Comparison of ENCODE assay signal across 8 cellular contexts in the genomic region with DNA sequence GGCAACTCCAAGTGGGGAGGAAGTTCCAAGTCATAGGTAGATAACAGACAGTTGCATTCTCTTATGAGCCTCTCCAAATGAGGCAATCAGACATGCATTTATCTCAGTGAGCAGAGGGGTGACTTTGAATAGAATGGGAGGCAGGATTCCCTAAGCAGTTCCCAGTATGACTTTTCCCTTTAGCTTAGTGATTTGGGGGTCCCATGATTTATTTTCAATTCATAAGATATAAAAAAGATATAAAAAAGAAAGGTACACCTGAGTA. TPM values are rescaled to one million over a fixed set of nuclear protein-coding genes. Genes with fewer than 3 reads are reported as not detected.
DNase-seq lines count a peak whose midpoint lies in the region; ATAC-seq, FAIRE-seq and TF ChIP-seq lines count a peak whose summit lies in the region.

No MANE protein-coding gene starts in this region.

- DNase-seq in HL-60 (ENCODE audit: low read depth in 1 of 2, low spot score in 1 of 2): no peak
- DNase-seq in K562 (ENCODE audit: extremely low read depth in 1 of 4, low spot score in 3 of 4): peak in 1 of 4 experiments; percentile 47
- no peak for DNase-seq in mesendoderm
- DNase-seq in Ammon's horn (ENCODE audit: low spot score): no peak
- no peak for DNase-seq in HCEC 1CT
- DNase-seq in foreskin melanocyte: no peak
- DNase-seq in NCI-H1092 (lab: John Stamatoyannopoulos, UW): no peak

- H3K4me1 ChIP-seq in K562 (replicated peaks in 1 of 2; ENCODE audit: control insufficient read depth in 2 of 2, insufficient read depth in 2 of 2, low read length in 2 of 2) (peaks cover 2 to 3% of the 10 kb centered on the region in 2 experiments; a peak in 3 of 5 replicates), mesendoderm (ENCODE audit: control insufficient read depth, low read depth, low read length) (no peaks in the 10 kb centered on the region)

- no peak overlapping the region for H2AK5ac ChIP-seq in mesendoderm (ENCODE audit: low read length)

- TSS peak; percentile 76 for BruUV-seq in K562 (replicated peaks; lab: Mats Ljungman, UMichigan)

- no peak overlapping the region for H2BK5ac ChIP-seq in mesendoderm (ENCODE audit: low read length)

- H3K9ac ChIP-seq in K562 (ENCODE audit: insufficient read depth in 1 of 2, low read depth in 2 of 2, low read length in 2 of 2): peak overlapping the region; percentile 36 to 91; a peak in 2 of 4 replicates
- peak overlapping the region; percentile 80 for H3K9ac ChIP-seq in mesendoderm (ENCODE audit: low read length)

- no peak overlapping the region for H2BK15ac ChIP-seq in mesendoderm (replicated peaks; ENCODE audit: low read depth)

- CTCF ChIA-PET in K562 (lab: Yijun Ruan, JAX; ENCODE audit: low intra/inter-chr PET ratio): no interaction called here

- TF ChIP-seq EP300 in K562 (IDR thresholded peaks at IDR 0.05; ENCODE audit: low read length): no peak

- ATAC-seq in K562: 0 out of 3 replicates have a peak, but pooled peaks have one; percentile 7

- no peak overlapping the region for H4K5ac ChIP-seq in mesendoderm (ENCODE audit: low read length)

- H3K4me3 ChIP-seq in HL-60 (replicated peaks; ENCODE audit: insufficient read depth, low read length) (peak overlapping the region; percentile 81), K562 (peak overlapping the region; percentile 87), mesendoderm (ENCODE audit: low read length) (no peak overlapping the region)

- FAIRE-seq in K562 (lab: Jason Lieb, UNC): no peak

- TF ChIP-seq CTCF in 22Rv1 (IDR thresholded peaks at IDR 0.05) (no peak), HL-60 (IDR thresholded peaks at IDR 0.05; ENCODE audit: insufficient read depth, low read length) (no peak), K562 (IDR thresholded peaks at IDR 0.05 in 2 of 3, conservative IDR thresholded peaks at IDR 0.05 in 1 of 3; ENCODE audit: insufficient read depth in 2 of 3, low read depth in 1 of 3, low read length in 3 of 3) (no peak)

- H2BK120ac ChIP-seq in mesendoderm (ENCODE audit: low read depth, low read length): no peak overlapping the region

- in situ Hi-C loops in K562 (cut with MboI): no loop called here

- no peak for TF ChIP-seq POLR2A in K562 (conservative IDR thresholded peaks at IDR 0.05)

- H3K4me2 ChIP-seq in K562 (ENCODE audit: insufficient read depth, low read length) (peak overlapping the region; percentile 90), mesendoderm (ENCODE audit: low read length) (peak overlapping the region; percentile 12)

- H3K9me1 ChIP-seq in K562 (ENCODE audit: control insufficient read depth, insufficient read depth, low read length): no peaks in the 10 kb centered on the region

- H3K27ac ChIP-seq in 22Rv1 (peak overlapping the region; percentile 78), HL-60 (replicated peaks) (peak overlapping the region; percentile 85), K562 (ENCODE audit: extremely low read depth, low read depth, low read length) (peak overlapping the region; percentile 97), mesendoderm (ENCODE audit: low read depth, low read length) (peak overlapping the region; percentile 20)

- no peaks in the 10 kb centered on the region for H3K79me1 ChIP-seq in mesendoderm (ENCODE audit: low read length)

- no peak overlapping the region for H3K18ac ChIP-seq in mesendoderm (ENCODE audit: low read length)

- POLR2A ChIA-PET in K562 (lab: Yijun Ruan, JAX): interaction anchor here (0.8 kb wide), 1 partner anchor 60 kb away, joined by 3 read pairs; no protein-coding TSS in a partner anchor

- no peak overlapping the region for H4K8ac ChIP-seq in mesendoderm (ENCODE audit: low read depth, low read length)

- no peak overlapping the region for H3K23ac ChIP-seq in mesendoderm (ENCODE audit: low read length)

- peak overlapping the region; percentile 20; the same call in 1 of the 2 replicates for H2AFZ ChIP-seq in K562 (ENCODE audit: low read depth, low read length)

- H3K4ac ChIP-seq in mesendoderm (ENCODE audit: low read depth, low read length): no peak overlapping the region

- no peak for TF ChIP-seq RAD21 in K562 (CRISPR knock-in tag; conservative IDR thresholded peaks at IDR 0.05 in 1 of 2, IDR thresholded peaks at IDR 0.05 in 1 of 2)

- H3K36me3 ChIP-seq in K562 (ENCODE audit: control insufficient read depth, insufficient read depth, low read length) (peaks cover 12% of the 10 kb centered on the region; the same call in 1 of the 3 replicates), mesendoderm (ENCODE audit: control insufficient read depth, insufficient read depth, low read length) (no peaks in the 10 kb centered on the region)

- H3K27me3 ChIP-seq in HL-60 (ENCODE audit: insufficient read depth, poor library complexity, severe bottlenecking) (no peaks in the 10 kb centered on the region), K562 (ENCODE audit: control insufficient read depth in 2 of 2, insufficient read depth in 2 of 2, low read length in 2 of 2) (no peaks in the 10 kb centered on the region), mesendoderm (ENCODE audit: insufficient read depth, low read length, poor library complexity) (no peaks in the 10 kb centered on the region)

- H3K9me3 ChIP-seq in K562 (replicated peaks; ENCODE audit: control insufficient read depth, insufficient read depth, low read depth, low read length): no peaks in the 10 kb centered on the region

- H3K79me2 ChIP-seq in K562 (ENCODE audit: control insufficient read depth, insufficient read depth, low read length) (peaks cover 40% of the 10 kb centered on the region), mesendoderm (ENCODE audit: control insufficient read depth, insufficient read depth, low read length) (no peaks in the 10 kb centered on the region)

- intact Hi-C loops in K562 (cut with micrococcal nuclease): loop anchor here (5.0 to 10.0 kb wide), 3 partner anchors 377 to 1003 kb away; a partner anchor contains a TSS

- H3K56ac ChIP-seq in mesendoderm (ENCODE audit: low read length): peak overlapping the region; percentile 47

- no peaks in the 10 kb centered on the region for H4K20me1 ChIP-seq in K562 (replicated peaks; ENCODE audit: control insufficient read depth, insufficient read depth, low read length)

RNA-seq across cellular contexts. Expression of a gene that starts 0.8 kb away (rescaled TPM):
- total RNA-seq in K562 (2011; cell fraction: chromatin; rRNA removed; ENCODE audit: low replicate concordance): 7.8 and 28.7 TPM in 2 replicates
- 5.3 and 7.9 TPM in 2 replicates for total RNA-seq in K562 (2011; cell fraction: nucleolus; rRNA removed)
- 12.2 and 17.6 TPM in 2 replicates for total RNA-seq in K562 (2011; cell fraction: nucleoplasm; rRNA removed)
- total RNA-seq in K562 (2014; rRNA removed): 10.9 TPM in 2 replicates
- total RNA-seq in K562 (2014; rRNA removed; fragmentation: Illumina TruSeq; extraction: Trizol): 18.9 and 22.9 TPM in 2 replicates
- total RNA-seq in K562 (2015; rRNA removed; fragmentation: Illumina TruSeq; extraction: Trizol): 16.4 and 18.3 TPM in 2 replicates
- 15.8 and 16.2 TPM in 2 replicates for total RNA-seq in K562 (2021)
- 18.1 and 18.9 TPM in 2 replicates for polyA plus RNA-seq in K562 (2011; rRNA removed)
- 1.7 and 5.8 TPM in 2 replicates for polyA plus RNA-seq in K562 (2011; cell fraction: cytosol; rRNA removed)
- 13.4 and 26.5 TPM in 2 replicates for polyA plus RNA-seq in K562 (2011; cell fraction: nucleus; rRNA removed)
- 12.1 and 18.9 TPM in 2 replicates for polyA plus RNA-seq in K562 (2012)
- polyA plus RNA-seq in K562 (2014; fragmentation: Illumina TruSeq; extraction: Trizol): 18.8 and 20.8 TPM in 2 replicates
- polyA plus RNA-seq in K562 (2014; fragmentation: Nextera tagmentation; extraction: Ambion mirVana): 10 to 100 TPM; 21.3 to 23.1 TPM
- 12.5 and 12.6 TPM in 2 replicates for polyA plus RNA-seq in K562 (2014; rRNA removed)
- 14.2 and 20.2 TPM in 2 replicates for polyA minus RNA-seq in K562 (2011; rRNA and poly(A)+ RNA removed)
- 7.1 and 9.8 TPM in 2 replicates for polyA minus RNA-seq in K562 (2011; cell fraction: cytosol; rRNA and poly(A)+ RNA removed)
- polyA minus RNA-seq in K562 (2011; cell fraction: nucleus; rRNA and poly(A)+ RNA removed): 8.9 and 20.4 TPM in 2 replicates
- polyA plus RNA-seq in mesendoderm (2013, experiment 1 of 2): 13.7 TPM
- 14.5 TPM for polyA plus RNA-seq in mesendoderm (2013, experiment 2 of 2)

RNA-seq across cellular contexts. Expression of a gene that starts 42.1 kb away (rescaled TPM):
- not detected in 2 replicates for total RNA-seq in K562 (2011; cell fraction: chromatin; rRNA removed; ENCODE audit: low replicate concordance)
- total RNA-seq in K562 (2011; cell fraction: nucleolus; rRNA removed): not detected in 2 replicates
- total RNA-seq in K562 (2011; cell fraction: nucleoplasm; rRNA removed): not detected in 2 replicates
- total RNA-seq in K562 (2014; rRNA removed): not detected in 2 replicates
- not detected in 2 replicates for total RNA-seq in K562 (2014; rRNA removed; fragmentation: Illumina TruSeq; extraction: Trizol)
- total RNA-seq in K562 (2015; rRNA removed; fragmentation: Illumina TruSeq; extraction: Trizol): not detected in 2 replicates
- not detected in 2 replicates for total RNA-seq in K562 (2021)
- polyA plus RNA-seq in K562 (2011; rRNA removed): not detected in 2 replicates
- polyA plus RNA-seq in K562 (2011; cell fraction: cytosol; rRNA removed): not detected in 2 replicates
- polyA plus RNA-seq in K562 (2011; cell fraction: nucleus; rRNA removed): not detected in 2 replicates
- polyA plus RNA-seq in K562 (2012): not detected in 2 replicates
- polyA plus RNA-seq in K562 (2014; fragmentation: Illumina TruSeq; extraction: Trizol): not detected in 2 replicates
- polyA plus RNA-seq in K562 (2014; fragmentation: Nextera tagmentation; extraction: Ambion mirVana): not detected
- polyA plus RNA-seq in K562 (2014; rRNA removed): not detected in 2 replicates
- not detected in 2 replicates for polyA minus RNA-seq in K562 (2011; rRNA and poly(A)+ RNA removed)
- not detected in 2 replicates for polyA minus RNA-seq in K562 (2011; cell fraction: cytosol; rRNA and poly(A)+ RNA removed)
- not detected in 2 replicates for polyA minus RNA-seq in K562 (2011; cell fraction: nucleus; rRNA and poly(A)+ RNA removed)
- polyA plus RNA-seq in mesendoderm (2013, experiment 1 of 2): not detected
- polyA plus RNA-seq in mesendoderm (2013, experiment 2 of 2): not detected

Comparison
In these comparisons a context has a peak if more than half of its experiments do, and no peak if none do; other contexts are left out.
1. H3K27ac ChIP-seq: peak in every context shown above with its lines; median percentile 97 in K562; 85 in HL-60; 78 in 22Rv1; 20 in mesendoderm.